21 cellular contexts compared by ENCODE assay signal in the genomic region with DNA sequence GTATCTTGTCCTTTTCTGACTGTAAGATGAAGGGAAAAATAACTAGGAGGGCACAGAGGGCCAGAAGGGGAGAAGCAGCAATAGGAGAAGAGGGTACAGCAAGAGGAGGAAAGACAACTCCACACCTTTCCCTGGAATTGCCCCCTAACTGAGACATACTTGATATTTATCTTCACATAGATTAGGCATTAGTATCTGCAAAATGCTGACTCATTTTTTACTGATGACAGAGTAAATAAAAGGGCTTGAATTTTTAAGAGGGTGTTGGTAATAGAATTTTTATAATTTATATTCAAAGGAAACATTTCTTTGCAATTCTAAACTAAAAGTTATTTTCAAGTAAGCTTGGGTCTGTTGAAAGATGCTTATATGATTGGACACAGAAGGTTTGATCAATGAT.
A peak's percentile ranks its signal among the peaks of the same experiment; 100 is the strongest.
DNase-seq lines count a peak whose midpoint lies in the region; ATAC-seq and TF ChIP-seq lines count a peak whose summit lies in the region.
"Had no signal": no experiment of that assay in that cellular context is flagged by ENCODE, and none has a peak within 500 bp of the region (broad histone marks: within the 10 kb centered on the region; RNA-seq: fewer than 3 reads in every experiment).

No MANE protein-coding gene starts in this region.

- no peaks in the 10 kb centered on the region for H3K4me1 Mint-ChIP-seq in activated T-cell treated with anti-CD3 and anti-CD28 coated beads, Interleukin-2, amount 50 U/mL, for 72 hours (ENCODE audit: low read depth)
- H3K4me1 Mint-ChIP-seq in activated T-cell treated with anti-CD3 and anti-CD28 coated beads, Interleukin-2, amount 50 U/mL, for 4 hours (ENCODE audit: low read depth): no peaks in the 10 kb centered on the region
- no peaks in the 10 kb centered on the region for H3K4me1 Mint-ChIP-seq in effector memory CD8-positive, alpha-beta T cell (ENCODE audit: low read depth in 2 of 2)
- H3K4me1 Mint-ChIP-seq: B cell, IgD-negative memory B cell had no signal

- no peaks in the 10 kb centered on the region for H3K27me3 ChIP-seq in dorsolateral prefrontal cortex
- H3K27me3 ChIP-seq: BLaER1 treated with 17β-estradiol and CSF1 and Interleukin-3, amounts not matched to agents 10 nM and 100 nM had no signal

- H3K27ac ChIP-seq in dorsolateral prefrontal cortex: peak overlapping the region in 49 of 59 donors; percentile 3 to 94 (median 83)
- H3K27ac ChIP-seq in substantia nigra (ENCODE audit: low read depth, low read length, poor library complexity, severe bottlenecking): peak overlapping the region; percentile 5
- H3K27ac ChIP-seq: BLaER1 treated with 17β-estradiol and CSF1 and Interleukin-3, amounts not matched to agents 10 nM and 100 nM had no signal

- peak overlapping the region; percentile 4 for H3K27ac Mint-ChIP-seq in activated T-cell treated with anti-CD3 and anti-CD28 coated beads, Interleukin-2, amount 50 U/mL, for 72 hours
- H3K27ac Mint-ChIP-seq in effector memory CD8-positive, alpha-beta T cell: no peak overlapping the region
- H3K27ac Mint-ChIP-seq: B cell; CD8-positive, alpha-beta T cell; HFFc6; IgD-negative memory B cell had no signal

- no peak overlapping the region for H3K4me3 Mint-ChIP-seq in activated T-cell treated with anti-CD3 and anti-CD28 coated beads, Interleukin-2, amount 50 U/mL, for 72 hours
- H3K4me3 Mint-ChIP-seq in activated T-cell treated with anti-CD3 and anti-CD28 coated beads, Interleukin-2, amount 50 U/mL, for 4 hours: no peak overlapping the region
- H3K4me3 Mint-ChIP-seq in effector memory CD8-positive, alpha-beta T cell: no peak overlapping the region
- H3K4me3 Mint-ChIP-seq: B cell; CD8-positive, alpha-beta T cell; HFFc6; IgD-negative memory B cell had no signal

- TF ChIP-seq CTCF in dorsolateral prefrontal cortex (IDR thresholded peaks at IDR 0.05 in 54 of 56, conservative IDR thresholded peaks at IDR 0.05 in 2 of 56; ENCODE audit: low read depth in 1 of 56, partially characterized antibody in 56 of 56): no peak

- H3K36me3 Mint-ChIP-seq in activated T-cell treated with anti-CD3 and anti-CD28 coated beads, Interleukin-2, amount 50 U/mL, for 72 hours (ENCODE audit: insufficient read depth in 2 of 2): no peaks in the 10 kb centered on the region
- H3K36me3 Mint-ChIP-seq in activated T-cell treated with anti-CD3 and anti-CD28 coated beads, Interleukin-2, amount 50 U/mL, for 4 hours (ENCODE audit: insufficient read depth): no peaks in the 10 kb centered on the region
- H3K36me3 Mint-ChIP-seq in effector memory CD8-positive, alpha-beta T cell (ENCODE audit: insufficient read depth): no peaks in the 10 kb centered on the region
- H3K36me3 Mint-ChIP-seq: CD8-positive, alpha-beta T cell had no signal

- peaks cover 7% of the 10 kb centered on the region for H3K27me3 Mint-ChIP-seq in activated T-cell treated with anti-CD3 and anti-CD28 coated beads, Interleukin-2, amount 50 U/mL, for 72 hours (ENCODE audit: low read depth)
- H3K27me3 Mint-ChIP-seq in activated T-cell treated with anti-CD3 and anti-CD28 coated beads, Interleukin-2, amount 50 U/mL, for 4 hours (ENCODE audit: low read depth): no peaks in the 10 kb centered on the region
- H3K27me3 Mint-ChIP-seq in effector memory CD8-positive, alpha-beta T cell: peaks cover 20 to 28% of the 10 kb centered on the region in 2 donors
- H3K27me3 Mint-ChIP-seq: B cell, IgD-negative memory B cell had no signal

- intact Hi-C loops in dorsolateral prefrontal cortex (cut with DNase I): loop anchor here in 1 of 2 donors (5.0 kb wide), 1 partner anchor 78 kb away; no protein-coding TSS in a partner anchor

- no peak for DNase-seq in activated T-cell treated with anti-CD3 and anti-CD28 coated beads, Interleukin-2, amount 50 U/mL, for 72 hours
- no peak for DNase-seq in activated T-cell treated with anti-CD3 and anti-CD28 coated beads, Interleukin-2, amount 50 U/mL, for 4 hours
- peak; percentile 14 for DNase-seq in HT-29 (ENCODE audit: low spot score)
- DNase-seq in dorsolateral prefrontal cortex: no peak
- DNase-seq in substantia nigra (lab: John Stamatoyannopoulos, UW): no peak
- DNase-seq in OCI-M1 (lab: John Stamatoyannopoulos, UW): no peak
- no peak for DNase-seq in effector memory CD8-positive, alpha-beta T cell
- DNase-seq: 8988T; CD8-positive, alpha-beta T cell; DMS 273 treated with DMSO at 0.1 percent for 48 hours; DMS79; GF-D8; GOT3; H7; HFFc6; KG1 had no signal

- no peak overlapping the region for H3K4me3 ChIP-seq in dorsolateral prefrontal cortex
- H3K4me3 ChIP-seq: BLaER1 treated with 17β-estradiol and CSF1 and Interleukin-3, amounts not matched to agents 10 nM and 100 nM had no signal

- H3K9me3 Mint-ChIP-seq in activated T-cell treated with anti-CD3 and anti-CD28 coated beads, Interleukin-2, amount 50 U/mL, for 72 hours: no peaks in the 10 kb centered on the region
- H3K9me3 Mint-ChIP-seq in activated T-cell treated with anti-CD3 and anti-CD28 coated beads, Interleukin-2, amount 50 U/mL, for 4 hours: no peaks in the 10 kb centered on the region
- H3K9me3 Mint-ChIP-seq in effector memory CD8-positive, alpha-beta T cell: no peaks in the 10 kb centered on the region
- H3K9me3 Mint-ChIP-seq: CD8-positive, alpha-beta T cell; HFFc6; IgD-negative memory B cell had no signal

- ATAC-seq in activated T-cell treated with anti-CD3 and anti-CD28 coated beads, Interleukin-2, amount 50 U/mL, for 72 hours (replicated peaks in 1 of 2): no peak
- ATAC-seq in activated T-cell treated with anti-CD3 and anti-CD28 coated beads, Interleukin-2, amount 50 U/mL, for 4 hours: no peak
- no peak for ATAC-seq in HG03439 (IDR thresholded peaks at IDR 0.05; ENCODE audit: unreplicated experiment)
- ATAC-seq in effector memory CD8-positive, alpha-beta T cell (replicated peaks): no peak
- ATAC-seq: CD8-positive, alpha-beta T cell; HCT116 had no signal
